2 cellular contexts compared by ENCODE assay signal in the genomic region with DNA sequence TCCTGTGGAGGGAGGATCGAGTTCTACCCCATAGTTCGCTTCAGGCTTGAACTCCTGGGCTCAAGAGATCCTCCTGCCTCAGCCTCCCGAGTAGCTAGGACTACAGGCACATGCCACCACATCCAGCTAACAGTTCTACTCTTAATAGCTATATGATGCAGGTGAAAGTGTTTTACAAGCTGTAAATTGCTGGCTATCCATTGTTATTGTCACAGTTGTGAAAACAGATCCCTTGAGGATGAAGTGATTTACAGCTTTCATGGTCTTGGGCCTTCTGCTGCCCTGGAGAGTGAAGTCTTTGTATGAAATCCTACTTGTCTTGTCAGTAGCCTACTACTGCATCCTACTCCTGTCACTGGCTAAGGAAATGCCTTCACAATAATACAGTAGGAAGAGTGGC.
TF ChIP-seq lines count a peak whose summit lies in the region.

No MANE protein-coding gene starts in this region.

TF ChIP-seq in HepG2, 621 proteins besides CTCF, POLR2A, EP300 and RAD21:
- TF ChIP-seq ZNF770 (CRISPR knock-in tag; IDR thresholded peaks at IDR 0.05) (peak; percentile 44; the same call in 1 of the 2 replicates), ZFX (CRISPR knock-in tag; IDR thresholded peaks at IDR 0.05; ENCODE audit: low read depth) (no peak), THAP9 (CRISPR knock-in tag; IDR thresholded peaks at IDR 0.05; ENCODE audit: borderline replicate concordance) (no peak), GPN1 (CRISPR knock-in tag; IDR thresholded peaks at IDR 0.05; ENCODE audit: borderline replicate concordance) (no peak), MIER2 (CRISPR knock-in tag; IDR thresholded peaks at IDR 0.05) (no peak), ZNF580 (CRISPR knock-in tag; IDR thresholded peaks at IDR 0.05; ENCODE audit: borderline replicate concordance, low read depth) (no peak)

TF ChIP-seq in GM23338, 12 proteins besides CTCF, POLR2A, EP300 and RAD21:
- TF ChIP-seq JUNB (IDR thresholded peaks at IDR 0.05; ENCODE audit: unreplicated experiment) (no peak), EZH2 (IDR thresholded peaks at IDR 0.05; ENCODE audit: low read depth, unreplicated experiment) (no peak), REST (IDR thresholded peaks at IDR 0.05; ENCODE audit: unreplicated experiment) (no peak), ZNF331 (CRISPR knock-in tag; IDR thresholded peaks at IDR 0.05; ENCODE audit: low read depth) (no peak), STAT1 (IDR thresholded peaks at IDR 0.05; ENCODE audit: unreplicated experiment) (no peak), CREB1 (CRISPR knock-in tag; IDR thresholded peaks at IDR 0.05; ENCODE audit: low read depth) (no peak), POLR2AphosphoS5 (IDR thresholded peaks at IDR 0.05; ENCODE audit: low read depth) (no peak), NANOG (IDR thresholded peaks at IDR 0.05; ENCODE audit: borderline replicate concordance) (no peak), ZNF114 (CRISPR knock-in tag; IDR thresholded peaks at IDR 0.05) (no peak), EZH2phosphoT487 (IDR thresholded peaks at IDR 0.05; ENCODE audit: unreplicated experiment) (no peak), ETS1 (IDR thresholded peaks at IDR 0.05) (no peak)
- TF ChIP-seq, protein P1, sequence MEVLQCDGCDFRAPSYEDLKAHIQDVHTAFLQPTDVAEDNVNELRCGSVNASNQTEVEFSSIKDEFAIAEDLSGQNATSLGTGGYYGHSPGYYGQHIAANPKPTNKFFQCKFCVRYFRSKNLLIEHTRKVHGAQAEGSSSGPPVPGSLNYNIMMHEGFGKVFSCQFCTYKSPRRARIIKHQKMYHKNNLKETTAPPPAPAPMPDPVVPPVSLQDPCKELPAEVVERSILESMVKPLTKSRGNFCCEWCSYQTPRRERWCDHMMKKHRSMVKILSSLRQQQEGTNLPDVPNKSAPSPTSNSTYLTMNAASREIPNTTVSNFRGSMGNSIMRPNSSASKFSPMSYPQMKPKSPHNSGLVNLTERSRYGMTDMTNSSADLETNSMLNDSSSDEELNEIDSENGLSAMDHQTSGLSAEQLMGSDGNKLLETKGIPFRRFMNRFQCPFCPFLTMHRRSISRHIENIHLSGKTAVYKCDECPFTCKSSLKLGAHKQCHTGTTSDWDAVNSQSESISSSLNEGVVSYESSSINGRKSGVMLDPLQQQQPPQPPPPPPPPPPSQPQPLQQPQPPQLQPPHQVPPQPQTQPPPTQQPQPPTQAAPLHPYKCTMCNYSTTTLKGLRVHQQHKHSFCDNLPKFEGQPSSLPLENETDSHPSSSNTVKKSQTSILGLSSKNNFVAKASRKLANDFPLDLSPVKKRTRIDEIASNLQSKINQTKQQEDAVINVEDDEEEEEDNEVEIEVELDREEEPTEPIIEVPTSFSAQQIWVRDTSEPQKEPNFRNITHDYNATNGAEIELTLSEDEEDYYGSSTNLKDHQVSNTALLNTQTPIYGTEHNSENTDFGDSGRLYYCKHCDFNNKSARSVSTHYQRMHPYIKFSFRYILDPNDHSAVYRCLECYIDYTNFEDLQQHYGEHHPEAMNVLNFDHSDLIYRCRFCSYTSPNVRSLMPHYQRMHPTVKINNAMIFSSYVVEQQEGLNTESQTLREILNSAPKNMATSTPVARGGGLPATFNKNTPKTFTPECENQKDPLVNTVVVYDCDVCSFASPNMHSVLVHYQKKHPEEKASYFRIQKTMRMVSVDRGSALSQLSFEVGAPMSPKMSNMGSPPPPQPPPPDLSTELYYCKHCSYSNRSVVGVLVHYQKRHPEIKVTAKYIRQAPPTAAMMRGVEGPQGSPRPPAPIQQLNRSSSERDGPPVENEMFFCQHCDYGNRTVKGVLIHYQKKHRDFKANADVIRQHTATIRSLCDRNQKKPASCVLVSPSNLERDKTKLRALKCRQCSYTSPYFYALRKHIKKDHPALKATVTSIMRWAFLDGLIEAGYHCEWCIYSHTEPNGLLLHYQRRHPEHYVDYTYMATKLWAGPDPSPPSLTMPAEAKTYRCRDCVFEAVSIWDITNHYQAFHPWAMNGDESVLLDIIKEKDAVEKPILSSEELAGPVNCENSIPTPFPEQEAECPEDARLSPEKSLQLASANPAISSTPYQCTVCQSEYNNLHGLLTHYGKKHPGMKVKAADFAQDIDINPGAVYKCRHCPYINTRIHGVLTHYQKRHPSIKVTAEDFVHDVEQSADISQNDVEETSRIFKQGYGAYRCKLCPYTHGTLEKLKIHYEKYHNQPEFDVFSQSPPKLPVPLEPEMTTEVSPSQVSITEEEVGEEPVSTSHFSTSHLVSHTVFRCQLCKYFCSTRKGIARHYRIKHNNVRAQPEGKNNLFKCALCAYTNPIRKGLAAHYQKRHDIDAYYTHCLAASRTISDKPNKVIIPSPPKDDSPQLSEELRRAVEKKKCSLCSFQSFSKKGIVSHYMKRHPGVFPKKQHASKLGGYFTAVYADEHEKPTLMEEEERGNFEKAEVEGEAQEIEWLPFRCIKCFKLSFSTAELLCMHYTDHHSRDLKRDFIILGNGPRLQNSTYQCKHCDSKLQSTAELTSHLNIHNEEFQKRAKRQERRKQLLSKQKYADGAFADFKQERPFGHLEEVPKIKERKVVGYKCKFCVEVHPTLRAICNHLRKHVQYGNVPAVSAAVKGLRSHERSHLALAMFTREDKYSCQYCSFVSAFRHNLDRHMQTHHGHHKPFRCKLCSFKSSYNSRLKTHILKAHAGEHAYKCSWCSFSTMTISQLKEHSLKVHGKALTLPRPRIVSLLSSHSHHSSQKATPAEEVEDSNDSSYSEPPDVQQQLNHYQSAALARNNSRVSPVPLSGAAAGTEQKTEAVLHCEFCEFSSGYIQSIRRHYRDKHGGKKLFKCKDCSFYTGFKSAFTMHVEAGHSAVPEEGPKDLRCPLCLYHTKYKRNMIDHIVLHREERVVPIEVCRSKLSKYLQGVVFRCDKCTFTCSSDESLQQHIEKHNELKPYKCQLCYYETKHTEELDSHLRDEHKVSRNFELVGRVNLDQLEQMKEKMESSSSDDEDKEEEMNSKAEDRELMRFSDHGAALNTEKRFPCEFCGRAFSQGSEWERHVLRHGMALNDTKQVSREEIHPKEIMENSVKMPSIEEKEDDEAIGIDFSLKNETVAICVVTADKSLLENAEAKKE (CRISPR knock-in tag; IDR thresholded peaks at IDR 0.05): no peak
